Comparison of ENCODE assay signal across 18 cellular contexts in the genomic region with DNA sequence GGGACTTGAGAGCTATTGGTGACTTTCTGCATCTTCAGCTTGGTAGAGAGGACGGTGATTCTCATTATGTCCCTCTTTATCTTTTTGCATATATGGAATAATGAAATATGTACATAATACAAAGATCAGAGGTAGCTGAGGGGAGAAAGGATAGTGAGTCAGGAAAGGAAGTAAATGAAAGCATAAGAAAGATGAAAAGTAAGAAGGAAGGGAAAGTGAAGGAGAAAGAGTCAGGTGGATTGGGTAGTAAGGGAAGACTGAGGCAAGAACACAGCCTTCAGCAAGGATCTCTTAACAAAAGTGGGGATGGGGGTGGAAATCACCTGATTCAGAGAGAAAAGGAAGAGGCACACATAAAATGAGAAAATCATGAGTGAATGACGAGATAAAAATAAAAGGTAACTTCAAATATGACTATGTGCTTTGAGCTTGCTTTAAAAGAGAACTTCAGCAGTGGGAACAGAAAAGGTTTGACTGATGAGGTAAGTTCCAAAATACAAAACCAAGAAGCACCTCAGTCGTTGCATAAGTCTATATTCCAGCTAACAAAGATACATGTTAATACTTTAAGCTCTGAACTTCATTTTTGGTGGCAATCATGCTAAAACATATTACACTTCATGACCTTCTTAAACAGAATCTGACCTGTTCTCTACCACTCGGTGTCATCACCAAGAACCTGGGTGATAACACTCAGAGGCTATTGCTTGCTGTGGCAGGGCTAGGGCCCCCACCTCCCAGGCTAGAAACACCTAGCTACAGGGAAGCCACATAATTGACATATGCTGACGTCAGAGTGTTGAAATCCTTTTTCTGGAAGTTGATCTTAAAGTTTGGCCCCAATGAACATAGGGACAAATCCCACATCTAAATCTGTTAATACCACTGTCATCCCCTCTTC. TPM values are rescaled to one million over a fixed set of nuclear protein-coding genes. Genes with fewer than 3 reads are reported as not detected.
DNase-seq lines count a peak whose midpoint lies in the region; ATAC-seq and TF ChIP-seq lines count a peak whose summit lies in the region.
"Had no signal": no experiment of that assay in that cellular context is flagged by ENCODE, and none has a peak within 500 bp of the region (broad histone marks: within the 10 kb centered on the region; RNA-seq: fewer than 3 reads in every experiment).

No MANE protein-coding gene starts in this region.

- H3K4me3 ChIP-seq in A673 (ENCODE audit: low read depth, low read length, poor library complexity, severe bottlenecking) (no peak overlapping the region), OCI-LY3 (ENCODE audit: low read length) (peak overlapping the region; percentile 34), PC-3 (ENCODE audit: low read length) (no peak overlapping the region)

- no peak for TF ChIP-seq CTCF in A673 (conservative IDR thresholded peaks at IDR 0.05; ENCODE audit: low read depth, low read length)
- TF ChIP-seq CTCF in Calu3 (IDR thresholded peaks at IDR 0.05; ENCODE audit: unreplicated experiment), result no peak
- no peak for TF ChIP-seq CTCF in OCI-LY3 (IDR thresholded peaks at IDR 0.05; ENCODE audit: low read depth, low read length)
- TF ChIP-seq CTCF in glutamatergic neuron (IDR thresholded peaks at IDR 0.05; ENCODE audit: partially characterized antibody, unreplicated experiment), result no peak
- TF ChIP-seq CTCF in PC-3 (conservative IDR thresholded peaks at IDR 0.05; ENCODE audit: low read depth, low read length), result no peak

- H3K27ac ChIP-seq in A673 (ENCODE audit: low read depth, low read length, poor library complexity, severe bottlenecking) (peak overlapping the region; percentile 94), OCI-LY3 (ENCODE audit: low read length) (peak overlapping the region; percentile 89), PC-3 (ENCODE audit: low read length) (no peak overlapping the region)
- H3K27ac ChIP-seq: HL-60 had no signal

- no peak overlapping the region for H2AFZ ChIP-seq in OCI-LY3 (ENCODE audit: low read depth, low read length)
- H2AFZ ChIP-seq in PC-3 (ENCODE audit: low read length), result no peak overlapping the region

- H3K27me3 ChIP-seq in A673 (replicated peaks; ENCODE audit: insufficient read depth, low read depth, low read length, poor library complexity) (no peaks in the 10 kb centered on the region), OCI-LY3 (ENCODE audit: low read depth, low read length) (no peaks in the 10 kb centered on the region), PC-3 (ENCODE audit: low read length) (peaks cover 72% of the 10 kb centered on the region)

- H3K36me3 Mint-ChIP-seq in Calu3 (ENCODE audit: insufficient read depth, unreplicated experiment) (no peaks in the 10 kb centered on the region), glutamatergic neuron (ENCODE audit: unreplicated experiment) (no peaks in the 10 kb centered on the region)

- DNase-seq in A673 (ENCODE audit: low spot score), result no peak
- no peak for DNase-seq in Calu3
- DNase-seq in glutamatergic neuron, result no peak
- no peak for DNase-seq in stimulated activated CD4-positive, alpha-beta T cell treated with anti-CD3 and anti-CD28 coated beads, Interleukin-2, amount 100 ng/mL, for 48 hours
- no peak for DNase-seq in PC-3
- DNase-seq: COR-L47, DMS153, GF-D8, MM.1S, NCI-H1092, NCI-H1436 treated with DMSO at 0.1 percent for 48 hours, NCI-H2081 had no signal

- H3K4me2 ChIP-seq in OCI-LY3 (ENCODE audit: low read length), result peak overlapping the region; percentile 70
- no peak overlapping the region for H3K4me2 ChIP-seq in PC-3 (ENCODE audit: low read length)

- H3K4me1 Mint-ChIP-seq in Calu3 (ENCODE audit: low read depth, unreplicated experiment), result no peaks in the 10 kb centered on the region
- H3K4me1 Mint-ChIP-seq in glutamatergic neuron (ENCODE audit: low read depth, unreplicated experiment), result peaks cover 48% of the 10 kb centered on the region

- H3K9ac ChIP-seq in OCI-LY3 (ENCODE audit: low read length) (peak overlapping the region; percentile 38; the same call in 1 of the 2 replicates), PC-3 (ENCODE audit: low read length) (no peak overlapping the region)

- H3K9me3 ChIP-seq in A673 (ENCODE audit: low read depth, low read length, poor library complexity, severe bottlenecking), result no peaks in the 10 kb centered on the region
- H3K9me3 ChIP-seq in OCI-LY3 (ENCODE audit: insufficient read depth, low read length), result no peaks in the 10 kb centered on the region
- no peaks in the 10 kb centered on the region for H3K9me3 ChIP-seq in PC-3 (ENCODE audit: low read length)

- H3K9me3 Mint-ChIP-seq in Calu3 (ENCODE audit: low read depth, unreplicated experiment) (no peaks in the 10 kb centered on the region), glutamatergic neuron (ENCODE audit: unreplicated experiment) (peaks cover 8% of the 10 kb centered on the region)
- H3K9me3 Mint-ChIP-seq: IgD-negative memory B cell had no signal

- no peaks in the 10 kb centered on the region for H3K9me2 ChIP-seq in PC-3 (replicated peaks; ENCODE audit: low read length)

- H4K20me1 ChIP-seq in OCI-LY3 (ENCODE audit: insufficient read depth, low read length) (peaks cover 37% of the 10 kb centered on the region), PC-3 (ENCODE audit: low read length) (no peaks in the 10 kb centered on the region)

- intact Hi-C loops in A673 (cut with micrococcal nuclease; ENCODE audit: unreplicated experiment) (no loop called here), Calu3 (cut with micrococcal nuclease; ENCODE audit: unreplicated experiment) (no loop called here), PC-3 (cut with micrococcal nuclease) (no loop called here)

- ATAC-seq in GM21381 (IDR thresholded peaks at IDR 0.05; ENCODE audit: unreplicated experiment) (no peak), PC-3 (no peak)
- ATAC-seq: Right ventricle myocardium inferior had no signal

- BruUV-seq in A673 (replicated peaks; lab: Mats Ljungman, UMichigan) (no TSS peak), Calu3 (replicated peaks; lab: Mats Ljungman, UMichigan) (no TSS peak), PC-3 (replicated peaks; lab: Mats Ljungman, UMichigan) (no TSS peak)

- POLR2A ChIA-PET in A673 (lab: Charles Lee; ENCODE audit: low non-redundant PET), result no interaction called here
- POLR2A ChIA-PET in PC-3 (lab: Charles Lee; ENCODE audit: unreplicated experiment), result no interaction called here

- H3K27me3 Mint-ChIP-seq in Calu3 (ENCODE audit: unreplicated experiment) (no peaks in the 10 kb centered on the region), glutamatergic neuron (ENCODE audit: unreplicated experiment) (peaks cover 4% of the 10 kb centered on the region)

- H3K27ac Mint-ChIP-seq in Calu3 (ENCODE audit: unreplicated experiment) (peak overlapping the region; percentile 33), glutamatergic neuron (ENCODE audit: unreplicated experiment) (no peak overlapping the region)
- H3K27ac Mint-ChIP-seq: B cell, IgD-negative memory B cell had no signal

- H3K36me3 ChIP-seq in A673 (ENCODE audit: insufficient read depth, low read length, poor library complexity, severe bottlenecking) (no peaks in the 10 kb centered on the region), OCI-LY3 (replicated peaks; ENCODE audit: low read depth, low read length) (peaks cover 9% of the 10 kb centered on the region), PC-3 (ENCODE audit: low read depth, low read length) (no peaks in the 10 kb centered on the region)

- H3K79me2 ChIP-seq in OCI-LY3 (ENCODE audit: low read length) (peaks cover 99% of the 10 kb centered on the region), PC-3 (ENCODE audit: low read length) (no peaks in the 10 kb centered on the region)

- no peaks in the 10 kb centered on the region for H3F3A ChIP-seq in PC-3 (ENCODE audit: low read length, unreplicated experiment)

- H3K4me1 ChIP-seq in A673 (ENCODE audit: insufficient read depth, low read length, poor library complexity, severe bottlenecking), result peaks cover 61% of the 10 kb centered on the region
- H3K4me1 ChIP-seq in OCI-LY3 (ENCODE audit: low read length), result peaks cover 88% of the 10 kb centered on the region
- no peaks in the 10 kb centered on the region for H3K4me1 ChIP-seq in PC-3 (ENCODE audit: insufficient read depth, low read length)

- CTCF ChIA-PET in A673 (lab: Charles Lee), result no interaction called here
- CTCF ChIA-PET in Calu3 (lab: Charles Lee), result no interaction called here
- CTCF ChIA-PET in PC-3 (lab: Charles Lee), result no interaction called here

- no peak overlapping the region for H3K4me3 Mint-ChIP-seq in Calu3 (ENCODE audit: low read depth, unreplicated experiment)
- H3K4me3 Mint-ChIP-seq in glutamatergic neuron (ENCODE audit: unreplicated experiment), result peak overlapping the region; percentile 4
- H3K4me3 Mint-ChIP-seq: B cell, IgD-negative memory B cell had no signal

RNA-seq across cellular contexts. Expression of a gene that starts 32.9 kb away (rescaled TPM):
- total RNA-seq in A673 (2021) (43.4 and 45.7 TPM in 2 replicates), Calu3 (2022) (11.1 and 15.0 TPM in 2 replicates), glutamatergic neuron (ENCODE audit: unreplicated experiment) (120 TPM), PC-3 (2014; rRNA removed) (not detected in 2 replicates)

Comparison
In these comparisons a context has a peak if more than half of its experiments do, and no peak if none do; other contexts are left out.
1. RNA of a gene that starts 32.9 kb away (total RNA-seq): 120 TPM in glutamatergic neuron (single experiment), 43.4 to 45.7 TPM in A673 and 11.1 to 15.0 TPM in Calu3; not detected in PC-3; every median in the first group is over 10 times any median in the second.